In genomic region chr4:162410854-162411253, GRCh38 we compare ENCODE assay signal across 34 cellular contexts.
"Had no signal": no experiment of that assay in that cellular context is flagged by ENCODE, and none has a peak within 500 bp of the region (broad histone marks: within the 10 kb centered on the region; RNA-seq: fewer than 3 reads in every experiment).

No MANE protein-coding gene starts in this region.

- H3K4me3 ChIP-seq: MG63 had no signal

- H3K27me3 ChIP-seq: MG63 had no signal

- H3K9me3 ChIP-seq: MG63 had no signal

- DNase-seq: Karpas-422, Kasumi-1, MG63, MM.1S, MV-4-11, NCI-H1048, NCI-H1092, NCI-H1092 treated with DMSO at 0.1 percent for 48 hours, NCI-H1105, NCI-H1105 treated with DMSO at 0.1 percent for 48 hours, NCI-H1417, NCI-H1417 treated with DMSO at 0.1 percent for 48 hours, NCI-H1436, NCI-H1436 treated with DMSO at 0.1 percent for 48 hours, NCI-H146, NCI-H1694, NCI-H1694 treated with DMSO at 0.1 percent for 48 hours, NCI-H187, NCI-H187 treated with DMSO at 0.1 percent for 48 hours, NCI-H1930, NCI-H2029, NCI-H2029 treated with DMSO at 0.1 percent for 48 hours, NCI-H2081, NCI-H2081 treated with DMSO at 0.1 percent for 48 hours, NCI-H2107, NCI-H2171, NCI-H2171 treated with DMSO at 0.1 percent for 48 hours, NCI-H2227 treated with DMSO at 0.1 percent for 48 hours, NCI-H226, NCI-H345, NCI-H446, NCI-H446 treated with DMSO at 0.1 percent for 48 hours, NCI-H510A, NCI-H510A treated with DMSO at 0.1 percent for 48 hours had no signal

- H3K36me3 ChIP-seq: MG63 had no signal
